ENCODE assay signal across 8 cellular contexts in the genomic region with DNA sequence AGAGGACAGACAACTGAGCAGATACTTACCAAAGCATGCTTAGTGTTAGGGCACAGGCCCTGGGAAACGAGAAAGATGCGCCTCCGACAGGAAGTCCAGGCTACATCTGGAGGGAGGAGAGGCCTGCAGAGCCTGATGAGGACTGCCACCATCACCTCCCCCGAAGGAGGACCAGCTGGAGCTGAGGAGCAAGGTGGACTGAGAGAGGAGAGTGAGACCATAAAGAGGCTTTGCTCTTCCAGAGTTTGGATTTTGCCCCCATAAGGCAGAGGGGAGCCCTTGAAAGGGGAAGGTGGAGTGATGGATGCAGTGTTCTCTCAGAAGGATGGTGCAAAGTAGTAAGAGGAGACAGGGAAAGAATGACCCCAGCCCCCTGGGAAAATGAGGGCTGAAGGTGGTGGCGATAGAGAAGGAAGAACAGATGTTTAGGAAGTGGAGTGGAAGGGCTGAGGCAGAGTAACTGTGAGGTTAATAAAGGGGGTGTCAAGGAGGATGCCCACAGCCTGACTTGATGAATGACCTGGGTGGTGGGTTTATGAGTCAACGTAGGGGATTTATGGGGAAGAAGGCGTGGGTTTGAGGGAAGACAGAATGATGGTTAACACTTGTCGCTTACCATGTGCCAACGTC. TPM values are rescaled to one million over a fixed set of nuclear protein-coding genes. Genes with fewer than 3 reads are reported as not detected.
DNase-seq lines count a peak whose midpoint lies in the region; ATAC-seq, FAIRE-seq and TF ChIP-seq lines count a peak whose summit lies in the region.

No MANE protein-coding gene starts in this region.

- no peak for TF ChIP-seq POLR2A in NB4 (IDR thresholded peaks at IDR 0.05; ENCODE audit: extremely low read depth, insufficient read length)
- no peak for TF ChIP-seq POLR2A in HepG2 (IDR thresholded peaks at IDR 0.05; ENCODE audit: insufficient read depth in 1 of 2, low read depth in 2 of 2, low read length in 2 of 2)
- TF ChIP-seq POLR2A in transverse colon (IDR thresholded peaks at IDR 0.05) = no peak

- TF ChIP-seq CTCF in NB4 (IDR thresholded peaks at IDR 0.05; ENCODE audit: low read depth, low read length) (no peak), HepG2 (CRISPR knock-in tag; IDR thresholded peaks at IDR 0.05) (0 out of 2 replicates have a peak, but pooled peaks have one; percentile 2), transverse colon (IDR thresholded peaks at IDR 0.05) (no peak)

- H3K9me3 ChIP-seq in adipocyte (ENCODE audit: control insufficient read depth, low read length) = no peaks in the 10 kb centered on the region
- H3K9me3 ChIP-seq in HepG2 (ENCODE audit: low read length) = no peaks in the 10 kb centered on the region
- H3K9me3 ChIP-seq in transverse colon = no peaks in the 10 kb centered on the region

- H3K27me3 ChIP-seq in adipocyte (replicated peaks; ENCODE audit: control insufficient read depth, insufficient read depth, low read length) (no peaks in the 10 kb centered on the region), HepG2 (ENCODE audit: control insufficient read depth in 1 of 2, insufficient read depth in 2 of 2, low read length in 2 of 2) (no peaks in the 10 kb centered on the region; a peak in 1 of 5 replicates), transverse colon (no peaks in the 10 kb centered on the region)

- BruUV-seq in HepG2 (replicated peaks; lab: Mats Ljungman, UMichigan) = no TSS peak

- H2AFZ ChIP-seq in HepG2 (ENCODE audit: low read length) = peak overlapping the region; percentile 45

- POLR2A ChIA-PET in HepG2 (lab: Yijun Ruan, JAX) = interaction anchor here (0.6 to 1.0 kb wide), 3 partner anchors 17 to 995 kb away, joined by 3 to 5 read pairs (median 3); a partner anchor contains a TSS

- intact Hi-C loops in HepG2 (cut with micrococcal nuclease; ENCODE audit: unreplicated experiment) (loop anchor here (5.0 kb wide), 1 partner anchor 66 kb away; no protein-coding TSS in a partner anchor), transverse colon (cut with DNase I; ENCODE audit: low total_unique reads) (no loop called here)

- no peak for TF ChIP-seq EP300 in HepG2 (IDR thresholded peaks at IDR 0.05; ENCODE audit: low read depth in 2 of 2, low read length in 2 of 2)
- no peak for TF ChIP-seq EP300 in HepG2 (CRISPR knock-in tag; IDR thresholded peaks at IDR 0.05; ENCODE audit: borderline replicate concordance)
- no peak for TF ChIP-seq EP300 in transverse colon (IDR thresholded peaks at IDR 0.05; ENCODE audit: low read depth)

- in situ Hi-C loops in HepG2 (cut with HindIII; ENCODE audit: extremely low pct_ligation_motif_present, low pct_unique_long_range_greater_than_20kb) (no loop called here), transverse colon (cut with MboI; ENCODE audit: low pct_ligation_motif_present in 1 of 4, low pct_unique_long_range_greater_than_20kb in 1 of 4, low sequenced_read_pairs in 3 of 4) (no loop called here)

- H3K9ac ChIP-seq in adipocyte (ENCODE audit: low read length) (peak overlapping the region; percentile 82), HepG2 (ENCODE audit: insufficient read depth, low read depth, low read length) (peak overlapping the region; percentile 73)

- no peaks in the 10 kb centered on the region for H3K36me3 ChIP-seq in adipocyte (ENCODE audit: control insufficient read depth, insufficient read depth, low read length, severe bottlenecking)
- H3K36me3 ChIP-seq in HepG2 (replicated peaks in 1 of 2; ENCODE audit: control insufficient read depth in 1 of 2, insufficient read depth in 2 of 2, low read length in 2 of 2) = no peaks in the 10 kb centered on the region; a peak in 1 of 5 replicates
- H3K36me3 ChIP-seq in transverse colon = no peaks in the 10 kb centered on the region

- peaks cover 42% of the 10 kb centered on the region for H3K4me1 ChIP-seq in adipocyte (ENCODE audit: control insufficient read depth, insufficient read depth, low read length)
- H3K4me1 ChIP-seq in HepG2 (ENCODE audit: insufficient read depth, low read length) = peaks cover 36% of the 10 kb centered on the region
- H3K4me1 ChIP-seq in transverse colon = peaks cover 19 to 42% (median 34%) of the 10 kb centered on the region in 4 donors

- peaks cover 39% of the 10 kb centered on the region for H3K79me2 ChIP-seq in HepG2 (ENCODE audit: insufficient read depth, low read length)

- H3K4me3 ChIP-seq in NB4 (ENCODE audit: low read depth, low read length) (peak overlapping the region; percentile 82), adipocyte (ENCODE audit: low read length) (peak overlapping the region; percentile 85), HepG2 (replicated peaks in 1 of 3; ENCODE audit: insufficient read depth in 1 of 3, low read depth in 2 of 3, low read length in 3 of 3) (peak overlapping the region; percentile 56 to 70 (median 68)), transverse colon (peak overlapping the region in 3 of 4 donors; percentile 89 to 96 (median 90))

- peak overlapping the region; percentile 99 for H3K4me2 ChIP-seq in HepG2 (ENCODE audit: low read depth, low read length)

- peak; percentile 8 for FAIRE-seq in HepG2 (lab: Jason Lieb, UNC)

- DNase-seq in NCI-H345 (lab: John Stamatoyannopoulos, UW) (peak; percentile 53), NCI-H345 treated with DMSO at 0.1 percent for 48 hours (lab: John Stamatoyannopoulos, UW; ENCODE audit: unreplicated experiment) (no peak), NB4 (ENCODE audit: low read depth) (peak; percentile 58), adipocyte (ENCODE audit: low read depth) (no peak), HepG2 (ENCODE audit: low spot score) (peak; percentile 15), transverse colon (peak; percentile 20)

- peak; percentile 22 for ATAC-seq in HepG2
- no peak for ATAC-seq in HG02571 (IDR thresholded peaks at IDR 0.05; ENCODE audit: unreplicated experiment)
- no peak for ATAC-seq in GM18517 (IDR thresholded peaks at IDR 0.05; ENCODE audit: unreplicated experiment)

- H3K27ac ChIP-seq in HepG2 (ENCODE audit: extremely low read length, insufficient read depth, low read length) (peak overlapping the region; percentile 93), transverse colon (peak overlapping the region; percentile 92 to 99 (median 94))

- TF ChIP-seq RAD21 in HepG2 (CRISPR knock-in tag; IDR thresholded peaks at IDR 0.05) = no peak

- CTCF ChIA-PET in HepG2 (lab: Yijun Ruan, JAX; ENCODE audit: low intra/inter-chr PET ratio, low total read pairs) = no interaction called here

- H4K20me1 ChIP-seq in HepG2 (ENCODE audit: insufficient read depth, low read length) = peaks cover 29% of the 10 kb centered on the region

- 44% methylated on average over 9 of the region's 9 CpGs for WGBS in HepG2 (ENCODE audit: low lambda C conversion rate)
- 48 to 60% methylated on average over 3 to 9 of the region's 9 CpGs for WGBS in transverse colon (ENCODE audit: low coverage in 1 of 2), 2 donors

TF ChIP-seq in HepG2, 621 proteins besides CTCF, POLR2A, EP300 and RAD21 (continues in another document):
- TF ChIP-seq, protein P1, sequence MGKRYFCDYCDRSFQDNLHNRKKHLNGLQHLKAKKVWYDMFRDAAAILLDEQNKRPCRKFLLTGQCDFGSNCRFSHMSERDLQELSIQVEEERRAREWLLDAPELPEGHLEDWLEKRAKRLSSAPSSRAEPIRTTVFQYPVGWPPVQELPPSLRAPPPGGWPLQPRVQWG (CRISPR knock-in tag; IDR thresholded peaks at IDR 0.05; ENCODE audit: borderline replicate concordance, low read depth) = no peak
- TF ChIP-seq, protein P2, sequence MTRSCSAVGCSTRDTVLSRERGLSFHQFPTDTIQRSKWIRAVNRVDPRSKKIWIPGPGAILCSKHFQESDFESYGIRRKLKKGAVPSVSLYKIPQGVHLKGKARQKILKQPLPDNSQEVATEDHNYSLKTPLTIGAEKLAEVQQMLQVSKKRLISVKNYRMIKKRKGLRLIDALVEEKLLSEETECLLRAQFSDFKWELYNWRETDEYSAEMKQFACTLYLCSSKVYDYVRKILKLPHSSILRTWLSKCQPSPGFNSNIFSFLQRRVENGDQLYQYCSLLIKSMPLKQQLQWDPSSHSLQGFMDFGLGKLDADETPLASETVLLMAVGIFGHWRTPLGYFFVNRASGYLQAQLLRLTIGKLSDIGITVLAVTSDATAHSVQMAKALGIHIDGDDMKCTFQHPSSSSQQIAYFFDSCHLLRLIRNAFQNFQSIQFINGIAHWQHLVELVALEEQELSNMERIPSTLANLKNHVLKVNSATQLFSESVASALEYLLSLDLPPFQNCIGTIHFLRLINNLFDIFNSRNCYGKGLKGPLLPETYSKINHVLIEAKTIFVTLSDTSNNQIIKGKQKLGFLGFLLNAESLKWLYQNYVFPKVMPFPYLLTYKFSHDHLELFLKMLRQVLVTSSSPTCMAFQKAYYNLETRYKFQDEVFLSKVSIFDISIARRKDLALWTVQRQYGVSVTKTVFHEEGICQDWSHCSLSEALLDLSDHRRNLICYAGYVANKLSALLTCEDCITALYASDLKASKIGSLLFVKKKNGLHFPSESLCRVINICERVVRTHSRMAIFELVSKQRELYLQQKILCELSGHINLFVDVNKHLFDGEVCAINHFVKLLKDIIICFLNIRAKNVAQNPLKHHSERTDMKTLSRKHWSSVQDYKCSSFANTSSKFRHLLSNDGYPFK (CRISPR knock-in tag; IDR thresholded peaks at IDR 0.05; ENCODE audit: borderline replicate concordance) = peak; percentile 23; the same call in 1 of the 2 replicates
- TF ChIP-seq SALL1 (CRISPR knock-in tag; IDR thresholded peaks at IDR 0.05) = 0 out of 2 replicates have a peak, but pooled peaks have one; percentile 6

RNA-seq across cellular contexts. Expression of a gene that starts 1.1 kb away (rescaled TPM):
- total RNA-seq in HepG2 (2016; rRNA removed; fragmentation: Illumina TruSeq; extraction: Trizol) (7.8 and 9.1 TPM in 2 replicates), transverse colon (10 to 100 TPM; 23.2 to 31.0 (median 26.8) TPM)
- total RNA-seq in HepG2 (2016; cell fraction: cytosol; rRNA removed; fragmentation: Illumina TruSeq; extraction: Trizol; ENCODE audit: low read depth) = 11.3 and 15.0 TPM in 2 replicates
- 6.5 and 9.5 TPM in 2 replicates for total RNA-seq in HepG2 (2016; cell fraction: insoluble cytoplasmic fraction; rRNA removed; fragmentation: Illumina TruSeq; extraction: Trizol)
- 5.5 and 5.8 TPM in 2 replicates for total RNA-seq in HepG2 (2016; cell fraction: membrane; rRNA removed; fragmentation: Illumina TruSeq; extraction: Trizol)
- total RNA-seq in HepG2 (2016; cell fraction: nucleus; rRNA removed; fragmentation: Illumina TruSeq; extraction: Trizol) = 31.8 and 33.5 TPM in 2 replicates
- polyA plus RNA-seq in HepG2 (2011; rRNA removed) = 11.1 and 11.5 TPM in 2 replicates
- 3.4 and 4.2 TPM in 2 replicates for polyA plus RNA-seq in HepG2 (2011; cell fraction: cytosol; rRNA removed)
- polyA plus RNA-seq in HepG2 (2011; cell fraction: nucleus; rRNA removed) = 41.8 and 44.1 TPM in 2 replicates
- 22.5 and 23.1 TPM in 2 replicates for polyA plus RNA-seq in HepG2 (2012)
- 0.96 and 1.1 TPM in 2 replicates for polyA plus RNA-seq in HepG2 (2016; cell fraction: cytosol; fragmentation: Illumina TruSeq; extraction: Trizol; ENCODE audit: low read depth)
- polyA plus RNA-seq in HepG2 (2016; cell fraction: insoluble cytoplasmic fraction; fragmentation: Illumina TruSeq; extraction: Trizol; ENCODE audit: low read depth) = 16.6 and 22.3 TPM in 2 replicates
- polyA plus RNA-seq in HepG2 (2016; cell fraction: membrane; fragmentation: Illumina TruSeq; extraction: Trizol; ENCODE audit: low read depth) = 2.3 and 2.9 TPM in 2 replicates
- 55.4 and 57.4 TPM in 2 replicates for polyA plus RNA-seq in HepG2 (2016; cell fraction: nucleus; fragmentation: Illumina TruSeq; extraction: Trizol; ENCODE audit: insufficient read depth, low read depth)
- 15.5 and 17.2 TPM in 2 replicates for polyA minus RNA-seq in HepG2 (2011; rRNA and poly(A)+ RNA removed; ENCODE audit: low replicate concordance)
- polyA minus RNA-seq in HepG2 (2011; cell fraction: cytosol; rRNA and poly(A)+ RNA removed) = 8.9 and 9.3 TPM in 2 replicates
- polyA minus RNA-seq in HepG2 (2011; cell fraction: nucleus; rRNA and poly(A)+ RNA removed) = 113 and 114 TPM in 2 replicates

Comparison
In these comparisons a context has a peak if more than half of its experiments do, and no peak if none do; other contexts are left out.
1. DNase-seq: peak in NCI-H345 (single experiment), NB4 (single experiment), HepG2 (single experiment) and transverse colon (single experiment); none in NCI-H345 treated with DMSO at 0.1 percent for 48 hours (single experiment) and adipocyte (single experiment).
2. Peak in every context shown above with its lines, with median percentiles within 50 percentile points of each other: H3K4me3 ChIP-seq.